In genomic region chr5:170296935-170297588, GRCh38 we compare ENCODE assay signal across 8 cellular contexts. TPM values are rescaled to one million over a fixed set of nuclear protein-coding genes. Genes with fewer than 3 reads are reported as not detected.
A peak's percentile ranks its signal among the peaks of the same experiment; 100 is the strongest.
DNase-seq lines count a peak whose midpoint lies in the region; ATAC-seq, FAIRE-seq and TF ChIP-seq lines count a peak whose summit lies in the region.

No MANE protein-coding gene starts in this region.

- H3K4me3 ChIP-seq in breast epithelium (peak overlapping the region; percentile 45 to 62 (median 47)), mammary epithelial cell (replicated peaks in 1 of 3; ENCODE audit: insufficient read depth in 1 of 3, low read depth in 2 of 3, low read length in 3 of 3) (no peak overlapping the region)

- no peak overlapping the region for H3K4me2 ChIP-seq in mammary epithelial cell (ENCODE audit: insufficient read depth, low read depth, low read length)

- peaks cover 64% of the 10 kb centered on the region for H3K36me3 Mint-ChIP-seq in stimulated activated effector memory CD8-positive, alpha-beta T cell treated with anti-CD3 and anti-CD28 coated beads, Interleukin-12 subunit alpha, Interleukin-12 subunit beta, amount 100 ng/mL, for 72 hours

- no peak for TF ChIP-seq POLR2A in breast epithelium (IDR thresholded peaks at IDR 0.05)

- peak; percentile 56 for ATAC-seq in HG03064 (IDR thresholded peaks at IDR 0.05; ENCODE audit: low read depth, unreplicated experiment)
- ATAC-seq in stimulated activated effector memory CD8-positive, alpha-beta T cell treated with anti-CD3 and anti-CD28 coated beads, Interleukin-12 subunit alpha, Interleukin-12 subunit beta, amount 100 ng/mL, for 72 hours: peak; percentile 22

- H3K79me2 ChIP-seq in mammary epithelial cell (ENCODE audit: insufficient read depth, low read length): no peaks in the 10 kb centered on the region

- H3K9me3 Mint-ChIP-seq in stimulated activated effector memory CD8-positive, alpha-beta T cell treated with anti-CD3 and anti-CD28 coated beads, Interleukin-12 subunit alpha, Interleukin-12 subunit beta, amount 100 ng/mL, for 72 hours: no peaks in the 10 kb centered on the region

- intact Hi-C loops in breast epithelium (cut with DNase I; ENCODE audit: low total_unique reads) (no loop called here), mammary epithelial cell (cut with micrococcal nuclease) (no loop called here)

- no peak for TF ChIP-seq CTCF in breast epithelium (IDR thresholded peaks at IDR 0.05)
- no peak for TF ChIP-seq CTCF in mammary epithelial cell (conservative IDR thresholded peaks at IDR 0.05 in 1 of 2, IDR thresholded peaks at IDR 0.05 in 1 of 2; ENCODE audit: extremely low read depth in 1 of 2, insufficient read depth in 1 of 2, low read depth in 1 of 2, low read length in 2 of 2)

- DNase-seq in breast epithelium (ENCODE audit: low spot score in 2 of 2) (no peak), mammary epithelial cell (no peak), caudate nucleus (lab: John Stamatoyannopoulos, UW) (no peak), HTR-8/SVneo (ENCODE audit: insufficient read length, low spot score) (no peak), cerebellar nuclear complex (lab: John Stamatoyannopoulos, UW) (no peak)
- no peak for DNase-seq in stimulated activated effector memory CD8-positive, alpha-beta T cell treated with anti-CD3 and anti-CD28 coated beads, Interleukin-12 subunit alpha, Interleukin-12 subunit beta, amount 100 ng/mL, for 72 hours (ENCODE audit: low spot score in 2 of 2)
- no peak for DNase-seq in stimulated activated CD4-positive, alpha-beta T cell treated with anti-CD3 and anti-CD28 coated beads, Interleukin-12 subunit alpha, Interleukin-12 subunit beta, amount 100 ng/mL, for 4 hours

- H3K27me3 ChIP-seq in breast epithelium (no peaks in the 10 kb centered on the region), mammary epithelial cell (ENCODE audit: insufficient read depth, low read length) (peaks cover under 1% of the 10 kb centered on the region)

- H2AFZ ChIP-seq in mammary epithelial cell (ENCODE audit: low read depth, low read length): no peak overlapping the region

- H3K36me3 ChIP-seq in breast epithelium (no peaks in the 10 kb centered on the region), mammary epithelial cell (ENCODE audit: insufficient read depth, low read length) (no peaks in the 10 kb centered on the region)

- H4K20me1 ChIP-seq in mammary epithelial cell (ENCODE audit: insufficient read depth, low read length): no peaks in the 10 kb centered on the region

- H3K4me1 Mint-ChIP-seq in stimulated activated effector memory CD8-positive, alpha-beta T cell treated with anti-CD3 and anti-CD28 coated beads, Interleukin-12 subunit alpha, Interleukin-12 subunit beta, amount 100 ng/mL, for 72 hours: peaks cover 68% of the 10 kb centered on the region

- peak overlapping the region; percentile 97 for H3K4me3 Mint-ChIP-seq in stimulated activated effector memory CD8-positive, alpha-beta T cell treated with anti-CD3 and anti-CD28 coated beads, Interleukin-12 subunit alpha, Interleukin-12 subunit beta, amount 100 ng/mL, for 72 hours

- no TSS peak for BruUV-seq in mammary epithelial cell (replicated peaks; lab: Mats Ljungman, UMichigan)

- no peak overlapping the region for H3K9ac ChIP-seq in mammary epithelial cell (ENCODE audit: insufficient read depth, low read length)

- H3K9me3 ChIP-seq in breast epithelium: no peaks in the 10 kb centered on the region
- H3K9me3 ChIP-seq in mammary epithelial cell (replicated peaks; ENCODE audit: insufficient read depth, low read length): no peaks in the 10 kb centered on the region

- H3K4me1 ChIP-seq in breast epithelium (no peaks in the 10 kb centered on the region), mammary epithelial cell (ENCODE audit: insufficient read depth, low read length) (no peaks in the 10 kb centered on the region)

- FAIRE-seq in HTR-8/SVneo (lab: Jason Lieb, UNC): no peak

- CTCF ChIA-PET in mammary epithelial cell (lab: Charles Lee; ENCODE audit: low non-redundant PET): no interaction called here

- WGBS in mammary epithelial cell (ENCODE audit: low coverage, missing lambda C conversion rate): 88% methylated on average over 11 of the region's 12 CpGs

- in situ Hi-C loops in mammary epithelial cell (cut with MboI; ENCODE audit: low sequenced_read_pairs in 2 of 2): no loop called here

- peak overlapping the region; percentile 50 to 72 for H3K27ac ChIP-seq in breast epithelium
- H3K27ac ChIP-seq in mammary epithelial cell (ENCODE audit: insufficient read depth, low read depth, low read length): no peak overlapping the region
- H3K27ac ChIP-seq in caudate nucleus (ENCODE audit: low read depth, low read length): peak overlapping the region; percentile 56

- H3K27ac Mint-ChIP-seq in stimulated activated effector memory CD8-positive, alpha-beta T cell treated with anti-CD3 and anti-CD28 coated beads, Interleukin-12 subunit alpha, Interleukin-12 subunit beta, amount 100 ng/mL, for 72 hours: peak overlapping the region; percentile 99

- dilution Hi-C loops in mammary epithelial cell (cut with HindIII; ENCODE audit: low sequenced_read_pairs): no loop called here

RNA-seq across cellular contexts. Expression of gene LCP2, which starts 0.5 kb away (rescaled TPM):
- total RNA-seq in breast epithelium: 10 to 100 TPM; 15.4 to 41.4 (median 21.8) TPM
- not detected for total RNA-seq in mammary epithelial cell
- polyA plus RNA-seq in mammary epithelial cell: not detected
- polyA minus RNA-seq in mammary epithelial cell: not detected

Comparison
In these comparisons a context has a peak if more than half of its experiments do, and no peak if none do; other contexts are left out.
1. H3K4me3 ChIP-seq: peak in breast epithelium (3 of 3); none in mammary epithelial cell (0 of 3).
2. RNA of gene LCP2, which starts 0.5 kb away (total RNA-seq): 15.4 to 41.4 TPM in breast epithelium; not detected in mammary epithelial cell; every median in the first group is over 10 times any median in the second.